ENCODE assay signal across 36 cellular contexts in genomic region chr13:106260352-106260751, GRCh38.
"Had no signal": no experiment of that assay in that cellular context is flagged by ENCODE, and none has a peak within 500 bp of the region (broad histone marks: within the 10 kb centered on the region; RNA-seq: fewer than 3 reads in every experiment).

No MANE protein-coding gene starts in this region.

- H3K27ac Mint-ChIP-seq: activated B cell treated with CpG ODN at 0.5 μM for 24 hours; activated CD4-positive, alpha-beta memory T cell treated with anti-CD3 and anti-CD28 coated beads, Interleukin-2, amount 10 ng/mL, durations not matched to agents 7 days and 5 days; activated CD4-positive, alpha-beta T cell treated with anti-CD3 and anti-CD28 coated beads, Interleukin-2, amount 10 ng/mL, durations not matched to agents 24 days and 14 days; activated CD8-positive, alpha-beta memory T cell treated with anti-CD3 and anti-CD28 coated beads, Interleukin-2, amount 10 ng/mL, durations not matched to agents 7 days and 5 days; activated CD8-positive, alpha-beta T cell treated with anti-CD3 and anti-CD28 coated beads, Interleukin-2, amount 10 ng/mL, durations not matched to agents 7 days and 5 days; activated naive CD4-positive, alpha-beta T cell treated with anti-CD3 and anti-CD28 coated beads, Interleukin-2, amount 10 ng/mL, durations not matched to agents 7 days and 5 days; activated naive CD4-positive, alpha-beta T cell treated with anti-CD3 and anti-CD28 coated beads, Interleukin-2, amount 50 U/mL, for 24 hours; activated naive CD8-positive, alpha-beta T cell; activated naive CD8-positive, alpha-beta T cell treated with anti-CD3 and anti-CD28 coated beads, Interleukin-2, amount 10 ng/mL, durations not matched to agents 7 days and 5 days; activated naive CD8-positive, alpha-beta T cell treated with anti-CD3 and anti-CD28 coated beads, Interleukin-2, amount 50 U/mL, for 24 hours; activated T-cell treated with anti-CD3 and anti-CD28 coated beads, Interleukin-2, amount 50 U/mL, for 24 hours; activated T-helper 2 cell treated with anti-CD3 and anti-CD28 coated beads, Interferon-gamma antibody, Interleukin-2, Interleukin-4, amounts not matched to agents 10 μg/mL and 5 μg/mL and 100 μg/mL, durations not matched to agents 14 hours and 24 hours and 36 hours; T-helper 1 cell treated with Interleukin-12 subunit alpha and Interleukin-12 subunit beta and Interleukin-4 antibody, amounts not matched to agents 30 μg/mL and 1 μg/mL, for 36 hours; T-helper 2 cell treated with Interferon-gamma antibody and Interleukin-4, amounts not matched to agents 5 μg/mL and 100 μg/mL, for 36 hours had no signal

- H3K27me3 ChIP-seq: body of pancreas, brain microvascular endothelial cell, breast epithelium had no signal

- FAIRE-seq: astrocyte, TTC549 had no signal

- H3K9me3 Mint-ChIP-seq: activated B cell treated with CpG ODN at 0.5 μM for 24 hours; activated CD4-positive, alpha-beta memory T cell treated with anti-CD3 and anti-CD28 coated beads, Interleukin-2, amount 10 ng/mL, durations not matched to agents 7 days and 5 days; activated CD4-positive, alpha-beta T cell treated with anti-CD3 and anti-CD28 coated beads, Interleukin-2, amount 10 ng/mL, durations not matched to agents 24 days and 14 days; activated naive CD4-positive, alpha-beta T cell treated with anti-CD3 and anti-CD28 coated beads, Interleukin-2, amount 50 U/mL, for 24 hours; activated T-cell treated with anti-CD3 and anti-CD28 coated beads, Interleukin-2, amount 50 U/mL, for 24 hours; activated T-helper 2 cell treated with anti-CD3 and anti-CD28 coated beads, Interferon-gamma antibody, Interleukin-2, Interleukin-4, amounts not matched to agents 10 μg/mL and 5 μg/mL and 100 μg/mL, durations not matched to agents 14 hours and 24 hours and 36 hours; T-helper 1 cell treated with Interleukin-12 subunit alpha and Interleukin-12 subunit beta and Interleukin-4 antibody, amounts not matched to agents 30 μg/mL and 1 μg/mL, for 36 hours; T-helper 2 cell treated with Interferon-gamma antibody and Interleukin-4, amounts not matched to agents 5 μg/mL and 100 μg/mL, for 36 hours had no signal

- DNase-seq: activated B cell treated with CpG ODN at 0.5 μM for 24 hours; activated CD4-positive, alpha-beta memory T cell treated with anti-CD3 and anti-CD28 coated beads, Interleukin-2, amount 10 ng/mL, durations not matched to agents 7 days and 5 days; activated CD4-positive, alpha-beta T cell treated with anti-CD3 and anti-CD28 coated beads for 4 hours; activated CD4-positive, alpha-beta T cell treated with anti-CD3 and anti-CD28 coated beads, Interleukin-2, amount 10 ng/mL, durations not matched to agents 24 days and 14 days; activated CD4-positive, alpha-beta T cell treated with anti-CD3 and anti-CD28 coated beads, Interleukin-2, amount 50 U/mL, for 1 hour; activated CD4-positive, alpha-beta T cell treated with anti-CD3 and anti-CD28 coated beads, Interleukin-2, amount 50 U/mL, for 4 hours; activated CD4-positive, CD25-positive, alpha-beta regulatory T cell treated with anti-CD3 and anti-CD28 coated beads, Interleukin-2, amount 50 U/mL, for 72 hours; activated CD8-positive, alpha-beta memory T cell treated with anti-CD3 and anti-CD28 coated beads for 24 hours; activated CD8-positive, alpha-beta memory T cell treated with anti-CD3 and anti-CD28 coated beads, Interleukin-2, amount 10 ng/mL, durations not matched to agents 7 days and 5 days; activated CD8-positive, alpha-beta memory T cell treated with anti-CD3 and anti-CD28 coated beads, Interleukin-2, amount 50 U/mL, for 48 hours; activated CD8-positive, alpha-beta T cell treated with anti-CD3 and anti-CD28 coated beads, Interleukin-2, amount 10 ng/mL, durations not matched to agents 7 days and 5 days; activated effector memory CD4-positive, alpha-beta T cell treated with Interleukin-2 at 50 U/mL for 16 hours; activated gamma-delta T cell; activated naive CD4-positive, alpha-beta T cell treated with anti-CD3 and anti-CD28 coated beads, Interleukin-2, amount 10 ng/mL, durations not matched to agents 7 days and 5 days; activated naive CD4-positive, alpha-beta T cell treated with Interleukin-2 at 50 U/mL for 16 hours; activated naive CD8-positive, alpha-beta T cell treated with anti-CD3 and anti-CD28 coated beads, Interleukin-2, amount 10 ng/mL, durations not matched to agents 7 days and 5 days; activated naive CD8-positive, alpha-beta T cell treated with anti-CD3 and anti-CD28 coated beads, Interleukin-2, amount 50 U/mL, for 24 hours; activated T-cell treated with anti-CD3 and anti-CD28 coated beads, Interleukin-2, amount 50 U/mL, for 24 hours; activated T-cell treated with anti-CD3 and anti-CD28 coated beads, Interleukin-2, amount 50 U/mL, for 48 hours; amygdala; body of pancreas; brain microvascular endothelial cell; central memory CD4-positive, alpha-beta T cell; SW 1271; T-helper 1 cell; T-helper 2 cell; T-helper 9 cell had no signal

- H3K27ac ChIP-seq: body of pancreas, brain microvascular endothelial cell, breast epithelium, VCaP had no signal

- ATAC-seq: activated CD8-positive, alpha-beta memory T cell treated with anti-CD3 and anti-CD28 coated beads, Interleukin-2, amount 10 ng/mL, durations not matched to agents 7 days and 5 days; activated CD8-positive, alpha-beta T cell treated with anti-CD3 and anti-CD28 coated beads, Interleukin-2, amount 10 ng/mL, durations not matched to agents 7 days and 5 days; activated naive CD8-positive, alpha-beta T cell treated with anti-CD3 and anti-CD28 coated beads, Interleukin-2, amount 50 U/mL, for 24 hours; body of pancreas had no signal

- H3K36me3 ChIP-seq: brain microvascular endothelial cell, breast epithelium had no signal

- H3K4me1 Mint-ChIP-seq: activated B cell treated with CpG ODN at 0.5 μM for 24 hours; activated CD4-positive, alpha-beta memory T cell treated with anti-CD3 and anti-CD28 coated beads, Interleukin-2, amount 10 ng/mL, durations not matched to agents 7 days and 5 days; activated CD4-positive, alpha-beta T cell treated with anti-CD3 and anti-CD28 coated beads, Interleukin-2, amount 10 ng/mL, durations not matched to agents 24 days and 14 days; activated CD8-positive, alpha-beta memory T cell treated with anti-CD3 and anti-CD28 coated beads, Interleukin-2, amount 10 ng/mL, durations not matched to agents 7 days and 5 days; activated naive CD4-positive, alpha-beta T cell treated with anti-CD3 and anti-CD28 coated beads, Interleukin-2, amount 10 ng/mL, durations not matched to agents 7 days and 5 days; activated naive CD4-positive, alpha-beta T cell treated with anti-CD3 and anti-CD28 coated beads, Interleukin-2, amount 50 U/mL, for 24 hours; activated naive CD8-positive, alpha-beta T cell treated with anti-CD3 and anti-CD28 coated beads, Interleukin-2, amount 10 ng/mL, durations not matched to agents 7 days and 5 days; activated naive CD8-positive, alpha-beta T cell treated with anti-CD3 and anti-CD28 coated beads, Interleukin-2, amount 50 U/mL, for 24 hours had no signal

- H3K27me3 Mint-ChIP-seq: activated B cell treated with CpG ODN at 0.5 μM for 24 hours; activated CD4-positive, alpha-beta memory T cell treated with anti-CD3 and anti-CD28 coated beads, Interleukin-2, amount 10 ng/mL, durations not matched to agents 7 days and 5 days; activated CD4-positive, alpha-beta T cell treated with anti-CD3 and anti-CD28 coated beads, Interleukin-2, amount 10 ng/mL, durations not matched to agents 24 days and 14 days; activated CD8-positive, alpha-beta memory T cell treated with anti-CD3 and anti-CD28 coated beads, Interleukin-2, amount 10 ng/mL, durations not matched to agents 7 days and 5 days; activated naive CD4-positive, alpha-beta T cell treated with anti-CD3 and anti-CD28 coated beads, Interleukin-2, amount 10 ng/mL, durations not matched to agents 7 days and 5 days; activated naive CD8-positive, alpha-beta T cell; activated naive CD8-positive, alpha-beta T cell treated with anti-CD3 and anti-CD28 coated beads, Interleukin-2, amount 10 ng/mL, durations not matched to agents 7 days and 5 days; activated naive CD8-positive, alpha-beta T cell treated with anti-CD3 and anti-CD28 coated beads, Interleukin-2, amount 50 U/mL, for 24 hours had no signal

- H3K36me3 Mint-ChIP-seq: activated CD8-positive, alpha-beta memory T cell treated with anti-CD3 and anti-CD28 coated beads, Interleukin-2, amount 10 ng/mL, durations not matched to agents 7 days and 5 days; activated naive CD4-positive, alpha-beta T cell treated with anti-CD3 and anti-CD28 coated beads, Interleukin-2, amount 10 ng/mL, durations not matched to agents 7 days and 5 days; activated naive CD4-positive, alpha-beta T cell treated with anti-CD3 and anti-CD28 coated beads, Interleukin-2, amount 50 U/mL, for 24 hours; activated naive CD8-positive, alpha-beta T cell; activated naive CD8-positive, alpha-beta T cell treated with anti-CD3 and anti-CD28 coated beads, Interleukin-2, amount 10 ng/mL, durations not matched to agents 7 days and 5 days had no signal

- H3K4me3 Mint-ChIP-seq: activated B cell treated with CpG ODN at 0.5 μM for 24 hours; activated CD4-positive, alpha-beta memory T cell treated with anti-CD3 and anti-CD28 coated beads, Interleukin-2, amount 10 ng/mL, durations not matched to agents 7 days and 5 days; activated CD4-positive, alpha-beta T cell treated with anti-CD3 and anti-CD28 coated beads, Interleukin-2, amount 10 ng/mL, durations not matched to agents 24 days and 14 days; activated CD8-positive, alpha-beta memory T cell treated with anti-CD3 and anti-CD28 coated beads, Interleukin-2, amount 10 ng/mL, durations not matched to agents 7 days and 5 days; activated CD8-positive, alpha-beta T cell treated with anti-CD3 and anti-CD28 coated beads, Interleukin-2, amount 10 ng/mL, durations not matched to agents 7 days and 5 days; activated naive CD4-positive, alpha-beta T cell treated with anti-CD3 and anti-CD28 coated beads, Interleukin-2, amount 10 ng/mL, durations not matched to agents 7 days and 5 days; activated naive CD4-positive, alpha-beta T cell treated with anti-CD3 and anti-CD28 coated beads, Interleukin-2, amount 50 U/mL, for 24 hours; activated naive CD8-positive, alpha-beta T cell; activated naive CD8-positive, alpha-beta T cell treated with anti-CD3 and anti-CD28 coated beads, Interleukin-2, amount 10 ng/mL, durations not matched to agents 7 days and 5 days; activated naive CD8-positive, alpha-beta T cell treated with anti-CD3 and anti-CD28 coated beads, Interleukin-2, amount 50 U/mL, for 24 hours; activated T-cell treated with anti-CD3 and anti-CD28 coated beads, Interleukin-2, amount 50 U/mL, for 24 hours; T-helper 1 cell treated with Interleukin-12 subunit alpha and Interleukin-12 subunit beta and Interleukin-4 antibody, amounts not matched to agents 30 μg/mL and 1 μg/mL, for 36 hours; T-helper 2 cell treated with Interferon-gamma antibody and Interleukin-4, amounts not matched to agents 5 μg/mL and 100 μg/mL, for 36 hours had no signal

- H3K4me3 ChIP-seq: body of pancreas, breast epithelium had no signal

- H3K4me1 ChIP-seq: body of pancreas, breast epithelium had no signal

- H3K9me3 ChIP-seq: body of pancreas had no signal
